In genomic region chr12:109277899-109278762, GRCh38 we compare ENCODE assay signal across 12 cellular contexts. TPM values are rescaled to one million over a fixed set of nuclear protein-coding genes. Genes with fewer than 3 reads are reported as not detected.
DNase-seq lines count a peak whose midpoint lies in the region; ATAC-seq and TF ChIP-seq lines count a peak whose summit lies in the region.
"Had no signal": no experiment of that assay in that cellular context is flagged by ENCODE, and none has a peak within 500 bp of the region (broad histone marks: within the 10 kb centered on the region; RNA-seq: fewer than 3 reads in every experiment).

No MANE protein-coding gene starts in this region.

- H3K18ac ChIP-seq in neuronal stem cell (ENCODE audit: low read length) = no peak overlapping the region

- no peak overlapping the region for H3K4me2 ChIP-seq in neuronal stem cell (ENCODE audit: insufficient read depth, low read length, poor library complexity, severe bottlenecking)
- H3K4me2 ChIP-seq: KMS-11 had no signal

- H3K27ac ChIP-seq in endodermal cell (ENCODE audit: low read depth, low read length) (no peak overlapping the region), neuronal stem cell (replicated peaks; ENCODE audit: low read length) (no peak overlapping the region)
- H3K27ac ChIP-seq: KMS-11 had no signal

- H3K4me3 Mint-ChIP-seq in endodermal cell = no peak overlapping the region
- H3K4me3 Mint-ChIP-seq: activated CD4-positive, alpha-beta T cell treated with anti-CD3 and anti-CD28 coated beads, Interleukin-2, amount 10 ng/mL, durations not matched to agents 7 days and 5 days had no signal

- no peak overlapping the region for H4K91ac ChIP-seq in neuronal stem cell (ENCODE audit: low read depth, low read length, poor library complexity)

- H2BK120ac ChIP-seq in neuronal stem cell (ENCODE audit: low read depth, low read length) = no peak overlapping the region

- no peak overlapping the region for H3K14ac ChIP-seq in neuronal stem cell (ENCODE audit: low read length)

- no peak overlapping the region for H2BK12ac ChIP-seq in neuronal stem cell (ENCODE audit: low read length)

- no peak overlapping the region for H3K4ac ChIP-seq in neuronal stem cell (ENCODE audit: low read length)

- H3K27me3 ChIP-seq in endodermal cell (ENCODE audit: control insufficient read depth, insufficient read depth, low read length, poor library complexity, severe bottlenecking) (no peaks in the 10 kb centered on the region), neuronal stem cell (ENCODE audit: control insufficient read depth in 3 of 3, insufficient read depth in 3 of 3, low read depth in 1 of 3, low read length in 3 of 3) (peaks cover 0 to 12% (median 0%) of the 10 kb centered on the region in 3 experiments)

- H2AK5ac ChIP-seq in neuronal stem cell (ENCODE audit: low read depth, low read length) = no peak overlapping the region

- H3K36me3 ChIP-seq in endodermal cell (ENCODE audit: control insufficient read depth, insufficient read depth, low read length) = no peaks in the 10 kb centered on the region
- no peaks in the 10 kb centered on the region for H3K36me3 ChIP-seq in neuronal stem cell (replicated peaks in 1 of 2; ENCODE audit: control insufficient read depth in 2 of 2, insufficient read depth in 2 of 2, low read length in 2 of 2)

- no peaks in the 10 kb centered on the region for H3K79me1 ChIP-seq in neuronal stem cell (ENCODE audit: low read depth, low read length)

- no peaks in the 10 kb centered on the region for H3K36me3 Mint-ChIP-seq in endodermal cell (ENCODE audit: low read depth)

- H3K27ac Mint-ChIP-seq in endodermal cell = no peak overlapping the region
- H3K27ac Mint-ChIP-seq: activated CD4-positive, alpha-beta T cell treated with anti-CD3 and anti-CD28 coated beads, Interleukin-2, amount 10 ng/mL, durations not matched to agents 7 days and 5 days had no signal

- DNase-seq in DMS153 treated with DMSO at 0.1 percent for 48 hours (lab: John Stamatoyannopoulos, UW; ENCODE audit: unreplicated experiment) = peak; percentile 39
- peak; percentile 44 for DNase-seq in NCI-H2171 (lab: John Stamatoyannopoulos, UW)
- no peak for DNase-seq in endodermal cell
- DNase-seq in neuronal stem cell (ENCODE audit: low spot score) = no peak
- no peak for DNase-seq in NK-92 (lab: John Stamatoyannopoulos, UW; ENCODE audit: unreplicated experiment)
- DNase-seq in OCI-M2 (lab: John Stamatoyannopoulos, UW; ENCODE audit: unreplicated experiment) = no peak
- DNase-seq: activated CD4-positive, alpha-beta T cell treated with anti-CD3 and anti-CD28 coated beads, Interleukin-2, amount 10 ng/mL, durations not matched to agents 7 days and 5 days had no signal

- H3K4me1 ChIP-seq in endodermal cell (ENCODE audit: control insufficient read depth, insufficient read depth, low read length) = no peaks in the 10 kb centered on the region
- H3K4me1 ChIP-seq in neuronal stem cell (ENCODE audit: control insufficient read depth in 2 of 2, insufficient read depth in 1 of 2, low read depth in 1 of 2, low read length in 2 of 2) = peaks cover 0 to 3% of the 10 kb centered on the region in 2 donors

- H3K23ac ChIP-seq in neuronal stem cell (ENCODE audit: low read depth, low read length, poor library complexity) = no peak overlapping the region

- no peaks in the 10 kb centered on the region for H3K9me3 ChIP-seq in endodermal cell (ENCODE audit: control insufficient read depth, low read length)
- no peaks in the 10 kb centered on the region for H3K9me3 ChIP-seq in neuronal stem cell (replicated peaks in 1 of 2; ENCODE audit: control insufficient read depth in 2 of 2, insufficient read depth in 1 of 2, low read depth in 1 of 2, low read length in 2 of 2)

- ATAC-seq in HG03378 (IDR thresholded peaks at IDR 0.05; ENCODE audit: unreplicated experiment) = no peak
- no peak for ATAC-seq in GM21515 (IDR thresholded peaks at IDR 0.05; ENCODE audit: unreplicated experiment)

- peaks cover 4% of the 10 kb centered on the region for H3K27me3 Mint-ChIP-seq in endodermal cell (ENCODE audit: insufficient read depth)

- H2BK15ac ChIP-seq in neuronal stem cell (ENCODE audit: low read length) = no peak overlapping the region

- H3K9ac ChIP-seq in endodermal cell (ENCODE audit: extremely low read depth, low read length, poor library complexity, severe bottlenecking) = no peak overlapping the region
- no peak overlapping the region for H3K9ac ChIP-seq in neuronal stem cell (ENCODE audit: low read depth, low read length, poor library complexity)
- H3K9ac ChIP-seq: KMS-11 had no signal

- WGBS in endodermal cell (ENCODE audit: insufficient coverage in 1 of 2, insufficient read length in 1 of 2), 2 experiments = 84 to 88% methylated on average over 10 to 15 of the region's 15 CpGs
- WGBS in neuronal stem cell (ENCODE audit: extremely low coverage in 2 of 2, insufficient read length in 2 of 2, insufficient replicate concordance in 1 of 2), 2 donors = no CpG with 5 or more reads among the region's 15 CpGs

- H2AFZ ChIP-seq in neuronal stem cell (ENCODE audit: low read length) = peak overlapping the region; percentile 8

- no peaks in the 10 kb centered on the region for H3K9me3 Mint-ChIP-seq in endodermal cell
- H3K9me3 Mint-ChIP-seq: activated CD4-positive, alpha-beta T cell treated with anti-CD3 and anti-CD28 coated beads, Interleukin-2, amount 10 ng/mL, durations not matched to agents 7 days and 5 days had no signal

- TF ChIP-seq CTCF in endodermal cell (conservative IDR thresholded peaks at IDR 0.05) = peak; percentile 35

- H2BK5ac ChIP-seq in neuronal stem cell (ENCODE audit: low read length) = no peak overlapping the region

- peaks cover 9% of the 10 kb centered on the region for H3K4me1 Mint-ChIP-seq in endodermal cell

- H3K4me3 ChIP-seq in endodermal cell (ENCODE audit: low read length) (no peak overlapping the region), neuronal stem cell (ENCODE audit: low read length in 2 of 2) (no peak overlapping the region)

- no peak overlapping the region for H4K8ac ChIP-seq in neuronal stem cell (ENCODE audit: low read depth, low read length)

RNA-seq across cellular contexts. Expression of gene FOXN4, which starts 31.0 kb away (rescaled TPM):
- under 1 TPM; 0.20 to 0.55 TPM for total RNA-seq in endodermal cell
- polyA plus RNA-seq in endodermal cell (2013, experiment 1 of 2) = 0.82 TPM
- polyA plus RNA-seq in endodermal cell (2013, experiment 2 of 2) = 0.99 TPM
- polyA plus RNA-seq in neuronal stem cell (2013, experiment 1 of 2) = 0.33 TPM
- polyA plus RNA-seq in neuronal stem cell (2013, experiment 2 of 2) = 0.44 TPM
- total RNA-seq: activated CD4-positive, alpha-beta T cell treated with anti-CD3 and anti-CD28 coated beads, Interleukin-2, amount 10 ng/mL, durations not matched to agents 7 days and 5 days; glomerular endothelial cell; RPMI7951 had no signal

Comparison
In these comparisons a context has a peak if more than half of its experiments do, and no peak if none do; other contexts are left out.
1. DNase-seq: peak in DMS153 treated with DMSO at 0.1 percent for 48 hours (single experiment) and NCI-H2171 (single experiment); none in endodermal cell (single experiment), neuronal stem cell (single experiment), NK-92 (single experiment) and OCI-M2 (single experiment).